Comparison of ENCODE assay signal across 5 cellular contexts in genomic region chr16:9495824-9496223, GRCh38.
"Had no signal": no experiment of that assay in that cellular context is flagged by ENCODE, and none has a peak within 500 bp of the region (broad histone marks: within the 10 kb centered on the region; RNA-seq: fewer than 3 reads in every experiment).

No MANE protein-coding gene starts in this region.

- DNase-seq: H9, HCEC 1CT had no signal

- H3K4me3 ChIP-seq: GM23338 had no signal

- ATAC-seq: GM23338, HepG2 had no signal

- H3K27ac ChIP-seq: HL-60 had no signal
